In the genomic region with DNA sequence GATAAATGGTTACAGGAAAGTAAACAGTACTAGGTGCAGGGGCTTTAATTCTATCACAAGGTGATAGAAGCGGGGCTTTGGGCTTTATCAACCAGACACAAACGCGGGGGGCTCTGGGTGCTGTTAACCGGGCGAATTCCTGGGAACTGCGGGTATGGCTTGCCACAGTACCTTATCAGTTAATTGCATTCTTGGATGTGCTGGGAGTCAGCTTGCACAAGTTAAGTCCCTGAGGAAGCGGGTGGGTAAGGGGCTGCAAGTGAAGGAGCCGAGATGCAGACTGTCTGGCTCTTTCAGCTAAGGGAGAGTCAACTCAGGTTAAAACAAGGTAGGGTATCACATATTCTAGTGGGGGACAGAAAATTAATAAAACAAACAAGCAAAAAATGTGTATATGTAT, we compare ENCODE assay signal across 11 cellular contexts. TPM values are rescaled to one million over a fixed set of nuclear protein-coding genes. Genes with fewer than 3 reads are reported as not detected.
A peak's percentile ranks its signal among the peaks of the same experiment; 100 is the strongest.
DNase-seq lines count a peak whose midpoint lies in the region; ATAC-seq and TF ChIP-seq lines count a peak whose summit lies in the region.
"Had no signal": no experiment of that assay in that cellular context is flagged by ENCODE, and none has a peak within 500 bp of the region (broad histone marks: within the 10 kb centered on the region; RNA-seq: fewer than 3 reads in every experiment).

No MANE protein-coding gene starts in this region.

- TF ChIP-seq EP300 in upper lobe of left lung (IDR thresholded peaks at IDR 0.05): no peak

- BruUV-seq in MCF 10A (replicated peaks; lab: Mats Ljungman, UMichigan) (no TSS peak), mammary epithelial cell (replicated peaks; lab: Mats Ljungman, UMichigan) (no TSS peak)

- H3K4me3 ChIP-seq in breast epithelium (peak overlapping the region; percentile 53 to 65 (median 54)), mammary epithelial cell (replicated peaks in 1 of 3; ENCODE audit: insufficient read depth in 1 of 3, low read depth in 2 of 3, low read length in 3 of 3) (no peak overlapping the region), mucosa of rectum (ENCODE audit: low read length in 2 of 2) (peak overlapping the region; percentile 81 to 86), upper lobe of left lung (peak overlapping the region; percentile 14 to 65 (median 52))

- DNase-seq in breast epithelium (ENCODE audit: low spot score in 2 of 2) (no peak), MCF 10A (ENCODE audit: unreplicated experiment) (no peak), mammary epithelial cell (no peak), upper lobe of left lung (no peak), C1 segment of cervical spinal cord (lab: John Stamatoyannopoulos, UW) (no peak), GDM1 (lab: John Stamatoyannopoulos, UW) (no peak)
- DNase-seq: COR-L47, NCI-H1694 treated with DMSO at 0.1 percent for 48 hours had no signal

- H3K9me3 Mint-ChIP-seq in MCF 10A (ENCODE audit: unreplicated experiment): no peaks in the 10 kb centered on the region

- H3K4me3 Mint-ChIP-seq in MCF 10A (ENCODE audit: unreplicated experiment): no peak overlapping the region

- no peak for ATAC-seq in upper lobe of left lung (ENCODE audit: low FRiP score in 2 of 2)
- no peak for ATAC-seq in HG02763 (IDR thresholded peaks at IDR 0.05; ENCODE audit: unreplicated experiment)

- no peaks in the 10 kb centered on the region for H3K36me3 Mint-ChIP-seq in MCF 10A (ENCODE audit: insufficient read depth, unreplicated experiment)

- H3K4me1 ChIP-seq in breast epithelium (no peaks in the 10 kb centered on the region), mammary epithelial cell (ENCODE audit: insufficient read depth, low read length) (no peaks in the 10 kb centered on the region), mucosa of rectum (ENCODE audit: control insufficient read depth in 2 of 2, insufficient read depth in 2 of 2, low read length in 2 of 2) (peaks cover 0 to 7% of the 10 kb centered on the region in 2 donors), upper lobe of left lung (peaks cover 0 to 17% (median 5%) of the 10 kb centered on the region in 4 donors)

- in situ Hi-C loops in mammary epithelial cell (cut with MboI; ENCODE audit: low sequenced_read_pairs in 2 of 2): no loop called here

- H3K4me1 Mint-ChIP-seq in MCF 10A (ENCODE audit: insufficient read depth, unreplicated experiment): no peaks in the 10 kb centered on the region

- POLR2A ChIA-PET in MCF 10A (lab: Yijun Ruan, JAX): interaction anchor here (0.8 kb wide), 1 partner anchor 100 kb away, joined by 3 read pairs; no protein-coding TSS in a partner anchor

- intact Hi-C loops in breast epithelium (cut with DNase I; ENCODE audit: low total_unique reads): no loop called here
- intact Hi-C loops in MCF 10A (cut with micrococcal nuclease): no loop called here
- intact Hi-C loops in mammary epithelial cell (cut with micrococcal nuclease): no loop called here

- TF ChIP-seq POLR2A in breast epithelium (IDR thresholded peaks at IDR 0.05) (no peak), upper lobe of left lung (IDR thresholded peaks at IDR 0.05) (no peak)

- WGBS in mammary epithelial cell (ENCODE audit: low coverage, missing lambda C conversion rate): 74% methylated on average over 8 of the region's 8 CpGs
- WGBS in upper lobe of left lung, 2 donors: 6 to 7% methylated on average over 8 of the region's 8 CpGs

- H2AFZ ChIP-seq in mammary epithelial cell (ENCODE audit: low read depth, low read length): no peak overlapping the region

- H3K27me3 ChIP-seq in breast epithelium: no peaks in the 10 kb centered on the region
- no peaks in the 10 kb centered on the region for H3K27me3 ChIP-seq in mammary epithelial cell (ENCODE audit: insufficient read depth, low read length)
- no peaks in the 10 kb centered on the region for H3K27me3 ChIP-seq in mucosa of rectum (ENCODE audit: control insufficient read depth in 2 of 2, insufficient read depth in 2 of 2, low read length in 2 of 2)
- no peaks in the 10 kb centered on the region for H3K27me3 ChIP-seq in upper lobe of left lung

- H3K27me3 Mint-ChIP-seq in MCF 10A (ENCODE audit: insufficient read depth, unreplicated experiment): no peaks in the 10 kb centered on the region

- TF ChIP-seq CTCF in breast epithelium (IDR thresholded peaks at IDR 0.05): no peak
- no peak for TF ChIP-seq CTCF in MCF 10A (IDR thresholded peaks at IDR 0.05; ENCODE audit: unreplicated experiment)
- no peak for TF ChIP-seq CTCF in mammary epithelial cell (conservative IDR thresholded peaks at IDR 0.05 in 1 of 2, IDR thresholded peaks at IDR 0.05 in 1 of 2; ENCODE audit: extremely low read depth in 1 of 2, insufficient read depth in 1 of 2, low read depth in 1 of 2, low read length in 2 of 2)
- TF ChIP-seq CTCF in upper lobe of left lung (IDR thresholded peaks at IDR 0.05): no peak

- no peaks in the 10 kb centered on the region for H4K20me1 ChIP-seq in mammary epithelial cell (ENCODE audit: insufficient read depth, low read length)

- H3K27ac Mint-ChIP-seq in MCF 10A (ENCODE audit: low read depth, unreplicated experiment): no peak overlapping the region

- no peaks in the 10 kb centered on the region for H3K79me2 ChIP-seq in mammary epithelial cell (ENCODE audit: insufficient read depth, low read length)

- no peaks in the 10 kb centered on the region for H3K36me3 ChIP-seq in breast epithelium
- H3K36me3 ChIP-seq in mammary epithelial cell (ENCODE audit: insufficient read depth, low read length): no peaks in the 10 kb centered on the region
- peaks cover 0 to 2% of the 10 kb centered on the region in 2 donors for H3K36me3 ChIP-seq in mucosa of rectum (ENCODE audit: control insufficient read depth in 2 of 2, insufficient read depth in 2 of 2, low read length in 2 of 2)
- H3K36me3 ChIP-seq in upper lobe of left lung: peaks cover 0 to 2% (median under 1%) of the 10 kb centered on the region in 4 donors

- H3K27ac ChIP-seq in breast epithelium (peak overlapping the region; percentile 64 to 80), mammary epithelial cell (ENCODE audit: insufficient read depth, low read depth, low read length) (no peak overlapping the region), mucosa of rectum (ENCODE audit: low read depth in 2 of 2, low read length in 2 of 2) (peak overlapping the region; percentile 66 to 79), upper lobe of left lung (peak overlapping the region; percentile 72 to 89 (median 82))

- H3K9ac ChIP-seq in mammary epithelial cell (ENCODE audit: insufficient read depth, low read length): no peak overlapping the region
- peak overlapping the region; percentile 76 to 81 for H3K9ac ChIP-seq in mucosa of rectum (ENCODE audit: low read depth in 1 of 2, low read length in 2 of 2)

- peak overlapping the region; percentile 80 for H3K4me2 ChIP-seq in mammary epithelial cell (ENCODE audit: insufficient read depth, low read depth, low read length)

- H3K9me3 ChIP-seq in breast epithelium (no peaks in the 10 kb centered on the region), mammary epithelial cell (replicated peaks; ENCODE audit: insufficient read depth, low read length) (no peaks in the 10 kb centered on the region), mucosa of rectum (ENCODE audit: control insufficient read depth in 2 of 2, low read length in 2 of 2) (no peaks in the 10 kb centered on the region), upper lobe of left lung (no peaks in the 10 kb centered on the region)

- dilution Hi-C loops in mammary epithelial cell (cut with HindIII; ENCODE audit: low sequenced_read_pairs): no loop called here

- CTCF ChIA-PET in MCF 10A (lab: Yijun Ruan, JAX): no interaction called here
- CTCF ChIA-PET in mammary epithelial cell (lab: Charles Lee; ENCODE audit: low non-redundant PET): no interaction called here

RNA-seq across cellular contexts. Expression of a gene that starts 0.7 kb away (rescaled TPM):
- total RNA-seq in breast epithelium (1 to 10 TPM; 3.6 to 5.1 (median 4.2) TPM), MCF 10A (2022) (0.05 TPM in 1 of 2 replicates, not detected in the other), mammary epithelial cell (not detected), upper lobe of left lung (10 to 100 TPM; 13.6 to 27.4 (median 22.1) TPM)
- polyA plus RNA-seq in mammary epithelial cell: not detected
- not detected for polyA minus RNA-seq in mammary epithelial cell

RNA-seq across cellular contexts. Expression of a gene that starts 22.3 kb away (rescaled TPM):
- total RNA-seq in breast epithelium: not detected
- total RNA-seq in MCF 10A (2022): not detected in 2 replicates
- total RNA-seq in mammary epithelial cell: not detected
- not detected for polyA plus RNA-seq in mammary epithelial cell
- not detected for polyA minus RNA-seq in mammary epithelial cell
- total RNA-seq in upper lobe of left lung: under 1 TPM in 1 of 6 donors, not detected in 5; 0.34 TPM
- total RNA-seq: H4 had no signal

Comparison
In these comparisons a context has a peak if more than half of its experiments do, and no peak if none do; other contexts are left out.
1. H3K4me3 ChIP-seq: peak in breast epithelium (3 of 3), mucosa of rectum (2 of 2) and upper lobe of left lung (4 of 4); none in mammary epithelial cell (0 of 3).